Comparison of ENCODE assay signal across 14 cellular contexts in genomic region chr7:45881759-45882464, GRCh38. TPM values are rescaled to one million over a fixed set of nuclear protein-coding genes. Genes with fewer than 3 reads are reported as not detected.
DNase-seq lines count a peak whose midpoint lies in the region; TF ChIP-seq lines count a peak whose summit lies in the region.
"Had no signal": no experiment of that assay in that cellular context is flagged by ENCODE, and none has a peak within 500 bp of the region (broad histone marks: within the 10 kb centered on the region; RNA-seq: fewer than 3 reads in every experiment).

No MANE protein-coding gene starts in this region.

- in situ Hi-C loops in KBM-7 (cut with MboI; ENCODE audit: low pct_unique_long_range_greater_than_20kb, low sequenced_read_pairs), result no loop called here

- TF ChIP-seq CTCF in MCF 10A (IDR thresholded peaks at IDR 0.05; ENCODE audit: unreplicated experiment) (no peak), breast epithelium (IDR thresholded peaks at IDR 0.05) (no peak), adrenal gland (IDR thresholded peaks at IDR 0.05) (no peak), BE2C (IDR thresholded peaks at IDR 0.05; ENCODE audit: low read depth, low read length) (no peak)

- peaks cover 8% of the 10 kb centered on the region for H3K9me3 Mint-ChIP-seq in MCF 10A (ENCODE audit: unreplicated experiment)

- H3K27me3 ChIP-seq in breast epithelium (peaks cover 0 to 4% of the 10 kb centered on the region in 2 donors), adrenal gland (peaks cover 4% of the 10 kb centered on the region), BE2C (no peaks in the 10 kb centered on the region; the same call in 1 of the 2 replicates)

- no TSS peak for BruUV-seq in MCF 10A (replicated peaks; lab: Mats Ljungman, UMichigan)

- peak; percentile 91 for DNase-seq in MCF 10A (ENCODE audit: unreplicated experiment)
- DNase-seq in breast epithelium (ENCODE audit: low spot score in 2 of 2), result no peak
- peak; percentile 36 to 88 (median 74) for DNase-seq in adrenal gland
- peak; percentile 79 for DNase-seq in fibroblast of peridontal ligament (ENCODE audit: extremely low read depth)
- peak; percentile 84 for DNase-seq in stromal cell of bone marrow (ENCODE audit: low read depth)
- DNase-seq in KBM-7, result no peak
- DNase-seq in BE2C, result no peak
- DNase-seq in mucosa of gallbladder (ENCODE audit: low spot score), result no peak
- DNase-seq: activated CD4-positive, alpha-beta T cell treated with anti-CD3 and anti-CD28 coated beads, Interleukin-2, amount 50 U/mL, for 48 hours; colonic mucosa; NCI-H2107; stimulated activated CD8-positive, alpha-beta memory T cell treated with anti-CD3 and anti-CD28 coated beads, Interleukin-4, amount 100 ng/mL, for 48 hours; T-helper 17 cell had no signal

- TF ChIP-seq POLR2A in breast epithelium (IDR thresholded peaks at IDR 0.05) (no peak), adrenal gland (IDR thresholded peaks at IDR 0.05) (no peak)

- CTCF ChIA-PET in MCF 10A (lab: Yijun Ruan, JAX), result interaction anchor here (0.6 to 2.0 kb wide), 4 partner anchors 9 to 1471 kb away, joined by 3 to 10 read pairs (median 3); no protein-coding TSS in a partner anchor

- H3K36me3 Mint-ChIP-seq in MCF 10A (ENCODE audit: insufficient read depth, unreplicated experiment), result no peaks in the 10 kb centered on the region

- POLR2A ChIA-PET in MCF 10A (lab: Yijun Ruan, JAX), result interaction anchor here (0.6 to 1.0 kb wide), 6 partner anchors 9 to 1412 kb away, joined by 3 to 5 read pairs (median 3); partner anchors contain the start of gene CCDC201

- H3K9me3 ChIP-seq in breast epithelium (peaks cover 12 to 18% of the 10 kb centered on the region in 2 donors), adrenal gland (replicated peaks in 1 of 3) (peaks cover 0 to 10% (median 0%) of the 10 kb centered on the region in 3 donors), BE2C (no peaks in the 10 kb centered on the region)
- H3K9me3 ChIP-seq: colonic mucosa had no signal

- no peaks in the 10 kb centered on the region for H3K27me3 Mint-ChIP-seq in MCF 10A (ENCODE audit: insufficient read depth, unreplicated experiment)

- H3K4me3 Mint-ChIP-seq in MCF 10A (ENCODE audit: unreplicated experiment), result peak overlapping the region; percentile 0
- H3K4me3 Mint-ChIP-seq: T-helper 17 cell had no signal

- H3K27ac ChIP-seq in breast epithelium, result no peak overlapping the region
- peak overlapping the region in 2 of 5 donors; percentile 80 to 87 for H3K27ac ChIP-seq in adrenal gland
- H3K27ac ChIP-seq: colonic mucosa had no signal

- H3K27ac Mint-ChIP-seq in MCF 10A (ENCODE audit: low read depth, unreplicated experiment), result peak overlapping the region; percentile 94
- H3K27ac Mint-ChIP-seq: T-helper 17 cell had no signal

- no peak overlapping the region for H3K4me3 ChIP-seq in breast epithelium
- H3K4me3 ChIP-seq in adrenal gland, result no peak overlapping the region
- no peak overlapping the region for H3K4me3 ChIP-seq in BE2C (ENCODE audit: low read depth, low read length)
- H3K4me3 ChIP-seq: colonic mucosa had no signal

- H3K36me3 ChIP-seq in breast epithelium, result no peaks in the 10 kb centered on the region
- no peaks in the 10 kb centered on the region for H3K36me3 ChIP-seq in adrenal gland (replicated peaks in 1 of 2)
- no peaks in the 10 kb centered on the region for H3K36me3 ChIP-seq in BE2C
- H3K36me3 ChIP-seq: colonic mucosa had no signal

- 33 to 47% (median 40%) methylated on average over 9 to 12 of the region's 12 CpGs for WGBS in adrenal gland, 4 donors

- no peaks in the 10 kb centered on the region for H3K4me1 ChIP-seq in breast epithelium
- no peaks in the 10 kb centered on the region for H3K4me1 ChIP-seq in adrenal gland (replicated peaks in 1 of 2)
- H3K4me1 ChIP-seq in BE2C, result no peaks in the 10 kb centered on the region
- H3K4me1 ChIP-seq: colonic mucosa had no signal

- intact Hi-C loops in MCF 10A (cut with micrococcal nuclease), result no loop called here
- intact Hi-C loops in breast epithelium (cut with DNase I; ENCODE audit: low total_unique reads), result loop anchor here (2.0 kb wide), 1 partner anchor 31 kb away; no protein-coding TSS in a partner anchor
- intact Hi-C loops in adrenal gland (cut with DNase I), result no loop called here

- peaks cover 54% of the 10 kb centered on the region for H3K4me1 Mint-ChIP-seq in MCF 10A (ENCODE audit: insufficient read depth, unreplicated experiment)

RNA-seq across cellular contexts. Expression of gene IGFBP1, which starts 6.4 kb away (rescaled TPM):
- not detected in 2 replicates for total RNA-seq in MCF 10A (2022)
- total RNA-seq in breast epithelium, result 1 to 10 TPM in 1 of 3 donors, under 1 TPM in 1, not detected in 1; 0.98 to 1.3 TPM
- total RNA-seq in adrenal gland, result under 1 TPM in 4 of 8 donors, not detected in 4; 0.15 to 0.36 (median 0.27) TPM
- polyA plus RNA-seq in adrenal gland, result under 1 TPM in 1 of 3 donors, not detected in 2; 0.24 TPM
- polyA plus RNA-seq in BE2C (2012; ENCODE audit: insufficient read depth, insufficient read length, low read depth), result not detected
- total RNA-seq in mucosa of gallbladder, result 0.20 TPM
- total RNA-seq: T-helper 17 cell, ureter had no signal

RNA-seq across cellular contexts. Expression of gene CCDC201, which starts 9.0 kb away (rescaled TPM):
- total RNA-seq in MCF 10A (2022), result not detected in 2 replicates
- not detected for total RNA-seq in breast epithelium
- total RNA-seq in adrenal gland, result not detected
- not detected for polyA plus RNA-seq in adrenal gland
- polyA plus RNA-seq in BE2C (2012; ENCODE audit: insufficient read depth, insufficient read length, low read depth), result not detected
- not detected for total RNA-seq in mucosa of gallbladder
- total RNA-seq: colonic mucosa, T-helper 17 cell, ureter had no signal

RNA-seq across cellular contexts. Expression of gene IGFBP3, which starts 39.2 kb away (rescaled TPM):
- total RNA-seq in MCF 10A (2022) (42.9 and 164 TPM in 2 replicates), breast epithelium (100 to 1,000 TPM; 159 to 708 (median 163) TPM), adrenal gland (10 to 100 TPM in 6 of 8 donors, 1 to 10 TPM in 2; 5.5 to 32.5 (median 17.6) TPM), mucosa of gallbladder (67.4 TPM)
- polyA plus RNA-seq in adrenal gland, result 10 to 100 TPM in 2 of 3 donors, 1 to 10 TPM in 1; 5.4 to 53.1 (median 16.2) TPM
- polyA plus RNA-seq in BE2C (2012; ENCODE audit: insufficient read depth, insufficient read length, low read depth), result 1.5 TPM

Comparison
In these comparisons a context has a peak if more than half of its experiments do, and no peak if none do; other contexts are left out.
1. DNase-seq: peak in MCF 10A (single experiment), adrenal gland (7 of 7), fibroblast of peridontal ligament (single experiment) and stromal cell of bone marrow (single experiment); none in breast epithelium (0 of 2), KBM-7 (single experiment), BE2C (single experiment) and mucosa of gallbladder (single experiment).